In the genomic region with DNA sequence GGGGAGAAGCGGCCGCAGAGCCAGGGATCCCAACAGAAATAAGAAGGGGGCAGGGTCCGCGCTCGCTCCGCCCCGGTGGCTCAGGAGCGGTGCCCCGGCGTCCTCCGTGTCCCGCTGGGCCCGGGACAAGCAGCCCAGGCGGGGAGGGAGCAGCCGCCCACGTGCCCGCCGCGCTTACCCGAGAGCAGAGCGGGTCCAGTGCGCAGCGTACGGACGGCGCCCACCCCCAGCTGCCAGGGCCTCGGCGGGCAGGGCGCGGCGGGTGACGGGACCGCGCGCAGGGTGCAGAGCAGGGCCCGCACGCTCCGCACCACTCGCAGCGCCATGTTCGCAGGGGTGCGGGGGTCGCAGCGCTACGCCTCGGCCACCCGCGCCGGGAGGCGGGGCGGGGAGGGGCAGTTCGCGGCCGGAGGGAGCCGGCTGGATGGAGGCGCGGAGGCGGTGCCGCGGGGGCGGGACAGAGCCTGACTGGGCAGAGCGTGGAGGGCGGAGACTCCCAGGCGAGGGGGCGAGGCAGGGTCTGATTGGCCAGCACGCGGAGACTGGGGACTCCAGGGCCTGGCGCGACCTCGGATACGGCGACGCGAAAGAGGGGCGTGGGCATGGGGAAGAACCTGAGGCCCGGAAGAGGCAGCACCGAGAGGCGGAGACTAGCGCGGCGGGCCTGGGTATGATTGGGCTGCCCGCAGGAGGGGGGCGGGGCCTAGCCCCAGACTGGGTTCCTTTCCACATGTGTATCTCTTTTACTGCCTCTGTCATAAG, we compare ENCODE assay signal across 1 cellular context.
A peak's percentile ranks its signal among the peaks of the same experiment; 100 is the strongest.
TF ChIP-seq lines count a peak whose summit lies in the region.

A gene (minus strand): TSS at position 443 of the 762 bp plus-strand sequence. CDS start 117 bp downstream, at position 326.

TF ChIP-seq in K562, 482 proteins besides CTCF, POLR2A, EP300 and RAD21 (continued from another document and continues in another):
- TF ChIP-seq ZC3H8 (IDR thresholded peaks at IDR 0.05) (no peak), FOXA3 (CRISPR knock-in tag; conservative IDR thresholded peaks at IDR 0.05 in 1 of 2, IDR thresholded peaks at IDR 0.05 in 1 of 2) (peak in 1 of 2 experiments; percentile 39; a peak in 1 of 4 replicates), ILF3 (IDR thresholded peaks at IDR 0.05; ENCODE audit: borderline replicate concordance) (no peak), IRF2 (CRISPR knock-in tag; IDR thresholded peaks at IDR 0.05) (peak; percentile 15; the same call in 1 of the 2 replicates), PTTG1 (tag; IDR thresholded peaks at IDR 0.05; ENCODE audit: low read depth) (no peak), HNRNPH1 (optimal IDR thresholded peaks at IDR 0.05; ENCODE audit: low read depth, low read length) (no peak), PHF8 (IDR thresholded peaks at IDR 0.05; ENCODE audit: borderline replicate concordance, low read length) (peak; percentile 57; the same call in 1 of the 2 replicates), NFYB (IDR thresholded peaks at IDR 0.05; ENCODE audit: extremely low read depth, insufficient read length) (peak; percentile 76), TARDBP (IDR thresholded peaks at IDR 0.05) (peak; percentile 58; the same call in 1 of the 2 replicates), E2F3 (CRISPR knock-in tag; IDR thresholded peaks at IDR 0.05) (peak; percentile 85), ZBTB1 (CRISPR knock-in tag; IDR thresholded peaks at IDR 0.05; ENCODE audit: borderline replicate concordance, low read depth) (0 out of 2 replicates have a peak, but pooled peaks have one; percentile 3), NFATC3 (IDR thresholded peaks at IDR 0.05) (no peak), MAZ (CRISPR knock-in tag; conservative IDR thresholded peaks at IDR 0.05 in 1 of 2, IDR thresholded peaks at IDR 0.05 in 1 of 2) (peak in 1 of 2 experiments; percentile 94; a peak in 2 of 4 replicates), HMGN3 (IDR thresholded peaks at IDR 0.05; ENCODE audit: borderline replicate concordance, extremely low read depth, insufficient read length, low read depth, low read length) (peak; percentile 68), CXXC5 (CRISPR knock-in tag; IDR thresholded peaks at IDR 0.05) (peak; percentile 79), MBD2 (IDR thresholded peaks at IDR 0.05; ENCODE audit: borderline replicate concordance, low read depth) (peak; percentile 75; the same call in 1 of the 2 replicates), ZFPM2 (CRISPR knock-in tag; IDR thresholded peaks at IDR 0.05) (peak; percentile 80; the same call in 1 of the 2 replicates), KLF13 (tag; IDR thresholded peaks at IDR 0.05; ENCODE audit: borderline replicate concordance, low read depth) (0 out of 2 replicates have a peak, but pooled peaks have one; percentile 27), SAP30 (IDR thresholded peaks at IDR 0.05; ENCODE audit: borderline replicate concordance, insufficient read depth, low read depth, low read length, poor library complexity, severe bottlenecking) (peak; percentile 84), NRF1 (conservative IDR thresholded peaks at IDR 0.05 in 1 of 2, IDR thresholded peaks at IDR 0.05 in 1 of 2) (peak; percentile 86 to 88), HDAC2 (IDR thresholded peaks at IDR 0.05) (no peak), SRSF3 (IDR thresholded peaks at IDR 0.05; ENCODE audit: insufficient read depth, low read length) (no peak), KLF6 (CRISPR knock-in tag; IDR thresholded peaks at IDR 0.05; ENCODE audit: borderline replicate concordance) (no peak), RNF2 (IDR thresholded peaks at IDR 0.05) (no peak), TEAD1 (CRISPR knock-in tag; IDR thresholded peaks at IDR 0.05) (peak in 1 of 2 experiments; percentile 75; a peak in 1 of 4 replicates), NCOA2 (IDR thresholded peaks at IDR 0.05; ENCODE audit: partially characterized antibody in 2 of 2) (no peak), ZBTB7A (IDR thresholded peaks at IDR 0.05; ENCODE audit: borderline replicate concordance, control insufficient read depth, low read depth, low read length) (peak; percentile 90), ATF1 (CRISPR knock-in tag; IDR thresholded peaks at IDR 0.05) (no peak), ATF1 (tag; IDR thresholded peaks at IDR 0.05) (peak; percentile 80)
- TF ChIP-seq, protein P1, sequence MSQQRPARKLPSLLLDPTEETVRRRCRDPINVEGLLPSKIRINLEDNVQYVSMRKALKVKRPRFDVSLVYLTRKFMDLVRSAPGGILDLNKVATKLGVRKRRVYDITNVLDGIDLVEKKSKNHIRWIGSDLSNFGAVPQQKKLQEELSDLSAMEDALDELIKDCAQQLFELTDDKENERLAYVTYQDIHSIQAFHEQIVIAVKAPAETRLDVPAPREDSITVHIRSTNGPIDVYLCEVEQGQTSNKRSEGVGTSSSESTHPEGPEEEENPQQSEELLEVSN (IDR thresholded peaks at IDR 0.05; ENCODE audit: borderline replicate concordance in 1 of 2, extremely low read depth in 1 of 2, insufficient read depth in 1 of 2, insufficient read length in 1 of 2, low read depth in 1 of 2, low read length in 1 of 2, poor library complexity in 1 of 2, severe bottlenecking in 1 of 2), result peak; percentile 69 to 81
- TF ChIP-seq, protein P2, sequence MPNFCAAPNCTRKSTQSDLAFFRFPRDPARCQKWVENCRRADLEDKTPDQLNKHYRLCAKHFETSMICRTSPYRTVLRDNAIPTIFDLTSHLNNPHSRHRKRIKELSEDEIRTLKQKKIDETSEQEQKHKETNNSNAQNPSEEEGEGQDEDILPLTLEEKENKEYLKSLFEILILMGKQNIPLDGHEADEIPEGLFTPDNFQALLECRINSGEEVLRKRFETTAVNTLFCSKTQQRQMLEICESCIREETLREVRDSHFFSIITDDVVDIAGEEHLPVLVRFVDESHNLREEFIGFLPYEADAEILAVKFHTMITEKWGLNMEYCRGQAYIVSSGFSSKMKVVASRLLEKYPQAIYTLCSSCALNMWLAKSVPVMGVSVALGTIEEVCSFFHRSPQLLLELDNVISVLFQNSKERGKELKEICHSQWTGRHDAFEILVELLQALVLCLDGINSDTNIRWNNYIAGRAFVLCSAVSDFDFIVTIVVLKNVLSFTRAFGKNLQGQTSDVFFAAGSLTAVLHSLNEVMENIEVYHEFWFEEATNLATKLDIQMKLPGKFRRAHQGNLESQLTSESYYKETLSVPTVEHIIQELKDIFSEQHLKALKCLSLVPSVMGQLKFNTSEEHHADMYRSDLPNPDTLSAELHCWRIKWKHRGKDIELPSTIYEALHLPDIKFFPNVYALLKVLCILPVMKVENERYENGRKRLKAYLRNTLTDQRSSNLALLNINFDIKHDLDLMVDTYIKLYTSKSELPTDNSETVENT (CRISPR knock-in tag; IDR thresholded peaks at IDR 0.05), result 0 out of 2 replicates have a peak, but pooled peaks have one; percentile 60
- TF ChIP-seq, protein P3, sequence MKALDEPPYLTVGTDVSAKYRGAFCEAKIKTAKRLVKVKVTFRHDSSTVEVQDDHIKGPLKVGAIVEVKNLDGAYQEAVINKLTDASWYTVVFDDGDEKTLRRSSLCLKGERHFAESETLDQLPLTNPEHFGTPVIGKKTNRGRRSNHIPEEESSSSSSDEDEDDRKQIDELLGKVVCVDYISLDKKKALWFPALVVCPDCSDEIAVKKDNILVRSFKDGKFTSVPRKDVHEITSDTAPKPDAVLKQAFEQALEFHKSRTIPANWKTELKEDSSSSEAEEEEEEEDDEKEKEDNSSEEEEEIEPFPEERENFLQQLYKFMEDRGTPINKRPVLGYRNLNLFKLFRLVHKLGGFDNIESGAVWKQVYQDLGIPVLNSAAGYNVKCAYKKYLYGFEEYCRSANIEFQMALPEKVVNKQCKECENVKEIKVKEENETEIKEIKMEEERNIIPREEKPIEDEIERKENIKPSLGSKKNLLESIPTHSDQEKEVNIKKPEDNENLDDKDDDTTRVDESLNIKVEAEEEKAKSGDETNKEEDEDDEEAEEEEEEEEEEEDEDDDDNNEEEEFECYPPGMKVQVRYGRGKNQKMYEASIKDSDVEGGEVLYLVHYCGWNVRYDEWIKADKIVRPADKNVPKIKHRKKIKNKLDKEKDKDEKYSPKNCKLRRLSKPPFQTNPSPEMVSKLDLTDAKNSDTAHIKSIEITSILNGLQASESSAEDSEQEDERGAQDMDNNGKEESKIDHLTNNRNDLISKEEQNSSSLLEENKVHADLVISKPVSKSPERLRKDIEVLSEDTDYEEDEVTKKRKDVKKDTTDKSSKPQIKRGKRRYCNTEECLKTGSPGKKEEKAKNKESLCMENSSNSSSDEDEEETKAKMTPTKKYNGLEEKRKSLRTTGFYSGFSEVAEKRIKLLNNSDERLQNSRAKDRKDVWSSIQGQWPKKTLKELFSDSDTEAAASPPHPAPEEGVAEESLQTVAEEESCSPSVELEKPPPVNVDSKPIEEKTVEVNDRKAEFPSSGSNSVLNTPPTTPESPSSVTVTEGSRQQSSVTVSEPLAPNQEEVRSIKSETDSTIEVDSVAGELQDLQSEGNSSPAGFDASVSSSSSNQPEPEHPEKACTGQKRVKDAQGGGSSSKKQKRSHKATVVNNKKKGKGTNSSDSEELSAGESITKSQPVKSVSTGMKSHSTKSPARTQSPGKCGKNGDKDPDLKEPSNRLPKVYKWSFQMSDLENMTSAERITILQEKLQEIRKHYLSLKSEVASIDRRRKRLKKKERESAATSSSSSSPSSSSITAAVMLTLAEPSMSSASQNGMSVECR (CRISPR knock-in tag; IDR thresholded peaks at IDR 0.05), result peak; percentile 91; the same call in 1 of the 2 replicates
- TF ChIP-seq, protein P4, sequence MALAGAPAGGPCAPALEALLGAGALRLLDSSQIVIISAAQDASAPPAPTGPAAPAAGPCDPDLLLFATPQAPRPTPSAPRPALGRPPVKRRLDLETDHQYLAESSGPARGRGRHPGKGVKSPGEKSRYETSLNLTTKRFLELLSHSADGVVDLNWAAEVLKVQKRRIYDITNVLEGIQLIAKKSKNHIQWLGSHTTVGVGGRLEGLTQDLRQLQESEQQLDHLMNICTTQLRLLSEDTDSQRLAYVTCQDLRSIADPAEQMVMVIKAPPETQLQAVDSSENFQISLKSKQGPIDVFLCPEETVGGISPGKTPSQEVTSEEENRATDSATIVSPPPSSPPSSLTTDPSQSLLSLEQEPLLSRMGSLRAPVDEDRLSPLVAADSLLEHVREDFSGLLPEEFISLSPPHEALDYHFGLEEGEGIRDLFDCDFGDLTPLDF (CRISPR knock-in tag; IDR thresholded peaks at IDR 0.05), result peak; percentile 71; the same call in 1 of the 2 replicates
- TF ChIP-seq, protein P5, sequence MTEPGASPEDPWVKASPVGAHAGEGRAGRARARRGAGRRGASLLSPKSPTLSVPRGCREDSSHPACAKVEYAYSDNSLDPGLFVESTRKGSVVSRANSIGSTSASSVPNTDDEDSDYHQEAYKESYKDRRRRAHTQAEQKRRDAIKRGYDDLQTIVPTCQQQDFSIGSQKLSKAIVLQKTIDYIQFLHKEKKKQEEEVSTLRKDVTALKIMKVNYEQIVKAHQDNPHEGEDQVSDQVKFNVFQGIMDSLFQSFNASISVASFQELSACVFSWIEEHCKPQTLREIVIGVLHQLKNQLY (CRISPR knock-in tag; conservative IDR thresholded peaks at IDR 0.05), result 0 out of 4 replicates have a peak, but pooled peaks of 1 of the 2 experiments have one; percentile 37
- TF ChIP-seq, protein P6, sequence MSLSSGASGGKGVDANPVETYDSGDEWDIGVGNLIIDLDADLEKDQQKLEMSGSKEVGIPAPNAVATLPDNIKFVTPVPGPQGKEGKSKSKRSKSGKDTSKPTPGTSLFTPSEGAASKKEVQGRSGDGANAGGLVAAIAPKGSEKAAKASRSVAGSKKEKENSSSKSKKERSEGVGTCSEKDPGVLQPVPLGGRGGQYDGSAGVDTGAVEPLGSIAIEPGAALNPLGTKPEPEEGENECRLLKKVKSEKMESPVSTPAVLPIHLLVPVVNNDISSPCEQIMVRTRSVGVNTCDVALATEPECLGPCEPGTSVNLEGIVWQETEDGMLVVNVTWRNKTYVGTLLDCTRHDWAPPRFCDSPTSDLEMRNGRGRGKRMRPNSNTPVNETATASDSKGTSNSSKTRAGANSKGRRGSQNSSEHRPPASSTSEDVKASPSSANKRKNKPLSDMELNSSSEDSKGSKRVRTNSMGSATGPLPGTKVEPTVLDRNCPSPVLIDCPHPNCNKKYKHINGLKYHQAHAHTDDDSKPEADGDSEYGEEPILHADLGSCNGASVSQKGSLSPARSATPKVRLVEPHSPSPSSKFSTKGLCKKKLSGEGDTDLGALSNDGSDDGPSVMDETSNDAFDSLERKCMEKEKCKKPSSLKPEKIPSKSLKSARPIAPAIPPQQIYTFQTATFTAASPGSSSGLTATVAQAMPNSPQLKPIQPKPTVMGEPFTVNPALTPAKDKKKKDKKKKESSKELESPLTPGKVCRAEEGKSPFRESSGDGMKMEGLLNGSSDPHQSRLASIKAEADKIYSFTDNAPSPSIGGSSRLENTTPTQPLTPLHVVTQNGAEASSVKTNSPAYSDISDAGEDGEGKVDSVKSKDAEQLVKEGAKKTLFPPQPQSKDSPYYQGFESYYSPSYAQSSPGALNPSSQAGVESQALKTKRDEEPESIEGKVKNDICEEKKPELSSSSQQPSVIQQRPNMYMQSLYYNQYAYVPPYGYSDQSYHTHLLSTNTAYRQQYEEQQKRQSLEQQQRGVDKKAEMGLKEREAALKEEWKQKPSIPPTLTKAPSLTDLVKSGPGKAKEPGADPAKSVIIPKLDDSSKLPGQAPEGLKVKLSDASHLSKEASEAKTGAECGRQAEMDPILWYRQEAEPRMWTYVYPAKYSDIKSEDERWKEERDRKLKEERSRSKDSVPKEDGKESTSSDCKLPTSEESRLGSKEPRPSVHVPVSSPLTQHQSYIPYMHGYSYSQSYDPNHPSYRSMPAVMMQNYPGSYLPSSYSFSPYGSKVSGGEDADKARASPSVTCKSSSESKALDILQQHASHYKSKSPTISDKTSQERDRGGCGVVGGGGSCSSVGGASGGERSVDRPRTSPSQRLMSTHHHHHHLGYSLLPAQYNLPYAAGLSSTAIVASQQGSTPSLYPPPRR (CRISPR knock-in tag; IDR thresholded peaks at IDR 0.05; ENCODE audit: borderline replicate concordance), result no peak
- TF ChIP-seq, protein P7, sequence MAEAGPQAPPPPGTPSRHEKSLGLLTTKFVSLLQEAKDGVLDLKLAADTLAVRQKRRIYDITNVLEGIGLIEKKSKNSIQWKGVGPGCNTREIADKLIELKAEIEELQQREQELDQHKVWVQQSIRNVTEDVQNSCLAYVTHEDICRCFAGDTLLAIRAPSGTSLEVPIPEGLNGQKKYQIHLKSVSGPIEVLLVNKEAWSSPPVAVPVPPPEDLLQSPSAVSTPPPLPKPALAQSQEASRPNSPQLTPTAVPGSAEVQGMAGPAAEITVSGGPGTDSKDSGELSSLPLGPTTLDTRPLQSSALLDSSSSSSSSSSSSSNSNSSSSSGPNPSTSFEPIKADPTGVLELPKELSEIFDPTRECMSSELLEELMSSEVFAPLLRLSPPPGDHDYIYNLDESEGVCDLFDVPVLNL (CRISPR knock-in tag; IDR thresholded peaks at IDR 0.05; ENCODE audit: low read depth), result peak; percentile 55
- TF ChIP-seq, protein P8, sequence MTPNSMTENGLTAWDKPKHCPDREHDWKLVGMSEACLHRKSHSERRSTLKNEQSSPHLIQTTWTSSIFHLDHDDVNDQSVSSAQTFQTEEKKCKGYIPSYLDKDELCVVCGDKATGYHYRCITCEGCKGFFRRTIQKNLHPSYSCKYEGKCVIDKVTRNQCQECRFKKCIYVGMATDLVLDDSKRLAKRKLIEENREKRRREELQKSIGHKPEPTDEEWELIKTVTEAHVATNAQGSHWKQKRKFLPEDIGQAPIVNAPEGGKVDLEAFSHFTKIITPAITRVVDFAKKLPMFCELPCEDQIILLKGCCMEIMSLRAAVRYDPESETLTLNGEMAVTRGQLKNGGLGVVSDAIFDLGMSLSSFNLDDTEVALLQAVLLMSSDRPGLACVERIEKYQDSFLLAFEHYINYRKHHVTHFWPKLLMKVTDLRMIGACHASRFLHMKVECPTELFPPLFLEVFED (CRISPR knock-in tag; conservative IDR thresholded peaks at IDR 0.05), result no peak
